8 cellular contexts compared by ENCODE assay signal in the genomic region with DNA sequence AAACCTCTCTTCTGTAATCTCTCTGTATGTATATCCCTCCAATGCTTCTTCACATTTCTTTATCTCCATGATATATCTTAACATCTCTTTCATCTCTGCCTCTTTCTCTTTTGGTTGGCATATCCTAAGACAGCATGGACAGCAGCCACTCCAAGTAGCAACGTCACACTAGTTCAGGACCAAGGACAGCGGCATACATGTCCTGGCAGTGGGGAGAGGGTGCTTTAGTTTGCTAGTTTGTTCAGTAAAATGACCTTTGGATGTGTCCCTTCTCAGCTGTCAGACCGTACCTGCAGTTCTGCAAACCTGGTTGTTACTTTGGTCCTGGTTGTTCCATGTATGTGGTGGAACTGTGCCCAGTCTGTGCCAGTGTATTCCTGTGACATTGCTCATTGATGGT.
DNase-seq lines count a peak whose midpoint lies in the region; ATAC-seq, FAIRE-seq and TF ChIP-seq lines count a peak whose summit lies in the region.

No MANE protein-coding gene starts in this region.

- no peak overlapping the region for H3K18ac ChIP-seq in mesenchymal stem cell (ENCODE audit: low read depth in 1 of 2, low read length in 2 of 2)

- H3K27ac ChIP-seq in mesenchymal stem cell (ENCODE audit: low read length, poor library complexity, severe bottlenecking), result no peak overlapping the region

- H3K9ac ChIP-seq in mesenchymal stem cell (ENCODE audit: low read length), result no peak overlapping the region

- H3K36me3 ChIP-seq in GM06990 (ENCODE audit: control insufficient read depth, insufficient read depth, low read length) (no peaks in the 10 kb centered on the region), mesenchymal stem cell (ENCODE audit: control insufficient read depth in 1 of 2, insufficient read depth in 2 of 2, low read depth in 1 of 2, low read length in 2 of 2) (no peaks in the 10 kb centered on the region)

- peak; percentile 12 for DNase-seq in GM06990 (ENCODE audit: extremely low read depth, insufficient read length)
- DNase-seq in M059J (ENCODE audit: low read depth), result peak; percentile 77
- peak; percentile 76 to 81 for DNase-seq in cardiac fibroblast (ENCODE audit: low read depth in 2 of 2)
- DNase-seq in mesenchymal stem cell, result peak; percentile 79
- DNase-seq in D721Med (ENCODE audit: insufficient read length, low spot score), result no peak
- no peak for DNase-seq in NCI-H1092 treated with DMSO at 0.1 percent for 48 hours (lab: John Stamatoyannopoulos, UW)
- DNase-seq in DMS153 treated with DMSO at 0.1 percent for 48 hours (lab: John Stamatoyannopoulos, UW; ENCODE audit: unreplicated experiment), result no peak

- TF ChIP-seq CTCF in GM06990 (IDR thresholded peaks at IDR 0.05; ENCODE audit: insufficient read depth, low read length, poor library complexity, severe bottlenecking) (no peak), cardiac fibroblast (IDR thresholded peaks at IDR 0.05; ENCODE audit: low read depth, low read length) (no peak), D721Med (IDR thresholded peaks at IDR 0.05; ENCODE audit: insufficient read depth, missing control alignments) (no peak)

- no peak overlapping the region for H4K8ac ChIP-seq in mesenchymal stem cell (ENCODE audit: low read length)

- no peak overlapping the region for H3K4ac ChIP-seq in mesenchymal stem cell (ENCODE audit: low read depth in 1 of 2, low read length in 2 of 2)

- H2BK12ac ChIP-seq in mesenchymal stem cell (ENCODE audit: low read length in 2 of 2), result no peak overlapping the region

- peaks cover 4% of the 10 kb centered on the region for H3K79me1 ChIP-seq in mesenchymal stem cell (replicated peaks; ENCODE audit: low read length, poor library complexity, severe bottlenecking)

- H2AK5ac ChIP-seq in mesenchymal stem cell (ENCODE audit: low read length, severe bottlenecking), result no peak overlapping the region

- H2BK5ac ChIP-seq in mesenchymal stem cell (ENCODE audit: low read depth, low read length, poor library complexity, severe bottlenecking), result no peak overlapping the region

- no peak for ATAC-seq in HG03457 (IDR thresholded peaks at IDR 0.05; ENCODE audit: unreplicated experiment)

- no peak overlapping the region for H3K4me3 ChIP-seq in GM06990 (replicated peaks; ENCODE audit: low read depth, low read length)
- no peak overlapping the region for H3K4me3 ChIP-seq in cardiac fibroblast (replicated peaks in 1 of 2; ENCODE audit: low read depth in 2 of 2, low read length in 2 of 2)
- no peak overlapping the region for H3K4me3 ChIP-seq in mesenchymal stem cell (ENCODE audit: insufficient read depth in 1 of 2, low read depth in 1 of 2, low read length in 2 of 2)

- H3K4me2 ChIP-seq in mesenchymal stem cell (ENCODE audit: low read length, poor library complexity, severe bottlenecking), result no peak overlapping the region

- 27% methylated on average over 3 of the region's 3 CpGs for WGBS in mesenchymal stem cell

- FAIRE-seq in D721Med (lab: Jason Lieb, UNC), result no peak

- no peak overlapping the region for H3K23ac ChIP-seq in mesenchymal stem cell (ENCODE audit: low read length in 2 of 2)

- H3K27me3 ChIP-seq in GM06990 (replicated peaks; ENCODE audit: control insufficient read depth, insufficient read depth, low read length) (no peaks in the 10 kb centered on the region; the same call in 1 of the 2 replicates), mesenchymal stem cell (ENCODE audit: control insufficient read depth in 1 of 2, insufficient read depth in 1 of 2, low read length in 2 of 2) (peaks cover 3 to 14% of the 10 kb centered on the region in 2 experiments)

- no peak overlapping the region for H4K91ac ChIP-seq in mesenchymal stem cell (ENCODE audit: low read length)

- H2BK120ac ChIP-seq in mesenchymal stem cell (ENCODE audit: low read depth, low read length), result no peak overlapping the region

- H2BK15ac ChIP-seq in mesenchymal stem cell (ENCODE audit: low read depth, poor library complexity, severe bottlenecking), result no peak overlapping the region

- H3K4me1 ChIP-seq in mesenchymal stem cell (ENCODE audit: control insufficient read depth, insufficient read depth, low read depth, low read length), result no peaks in the 10 kb centered on the region

- no peaks in the 10 kb centered on the region for H3K9me3 ChIP-seq in mesenchymal stem cell (ENCODE audit: control insufficient read depth, low read length)

- H2AFZ ChIP-seq in mesenchymal stem cell (ENCODE audit: low read depth, low read length), result no peak overlapping the region

- no peak overlapping the region for H3K14ac ChIP-seq in mesenchymal stem cell (ENCODE audit: low read length in 2 of 2)

Comparison
In these comparisons a context has a peak if more than half of its experiments do, and no peak if none do; other contexts are left out.
1. DNase-seq: peak in GM06990 (single experiment), M059J (single experiment), cardiac fibroblast (2 of 2) and mesenchymal stem cell (single experiment); none in D721Med (single experiment), NCI-H1092 treated with DMSO at 0.1 percent for 48 hours (single experiment) and DMS153 treated with DMSO at 0.1 percent for 48 hours (single experiment).